9 cellular contexts compared by ENCODE assay signal in the genomic region with DNA sequence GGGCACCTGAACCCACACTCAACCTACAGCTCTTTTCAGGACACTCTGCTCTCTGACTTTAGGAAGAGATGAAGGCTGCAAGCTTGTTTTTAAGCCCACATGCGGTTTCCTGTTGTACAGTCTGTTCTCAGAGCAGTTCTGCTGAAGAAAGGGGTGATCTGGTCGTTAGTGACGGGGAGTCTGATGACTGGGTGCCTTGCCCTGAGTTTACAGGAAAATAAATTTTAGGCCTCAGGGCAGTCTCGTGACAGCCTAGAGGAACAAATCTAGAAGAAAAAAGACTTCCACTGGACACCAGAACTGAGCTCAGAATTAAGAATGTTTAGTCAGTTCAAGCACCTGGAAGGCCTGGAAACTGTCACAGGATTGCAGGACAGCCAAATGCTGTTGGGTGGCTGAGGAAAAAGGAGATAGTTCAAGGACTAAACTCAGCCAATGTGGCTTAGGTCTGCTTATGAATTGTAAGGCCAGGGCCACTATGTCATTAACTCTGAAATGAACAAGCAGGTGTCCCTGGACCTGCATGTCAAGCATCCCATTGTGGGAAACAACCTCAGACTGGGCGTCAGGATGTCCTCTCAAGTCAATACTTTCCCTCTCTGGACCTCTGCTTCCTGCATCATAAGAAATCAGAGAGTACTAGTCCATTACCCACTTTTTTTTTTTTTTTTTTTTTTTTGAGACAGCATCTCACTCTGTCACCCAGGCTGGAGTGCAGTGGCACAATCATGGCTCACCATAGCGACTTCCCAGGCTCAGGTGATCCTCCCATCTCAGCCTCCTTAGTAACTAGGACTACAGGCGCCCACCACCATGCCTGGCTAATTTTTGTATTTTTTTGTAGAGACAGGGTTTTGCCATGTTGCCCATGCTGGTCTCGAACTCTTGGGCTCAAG. TPM values are rescaled to one million over a fixed set of nuclear protein-coding genes. Genes with fewer than 3 reads are reported as not detected.
DNase-seq lines count a peak whose midpoint lies in the region; ATAC-seq and TF ChIP-seq lines count a peak whose summit lies in the region.
"Had no signal": no experiment of that assay in that cellular context is flagged by ENCODE, and none has a peak within 500 bp of the region (broad histone marks: within the 10 kb centered on the region; RNA-seq: fewer than 3 reads in every experiment).

No MANE protein-coding gene starts in this region.

- intact Hi-C loops in activated B cell treated with CpG ODN at 0.5 μM for 24 hours (cut with micrococcal nuclease) = no loop called here
- intact Hi-C loops in gastrocnemius medialis (cut with DNase I; ENCODE audit: low total_unique reads) = no loop called here

- H3K27me3 ChIP-seq in CD8-positive, alpha-beta memory T cell (ENCODE audit: insufficient read depth, low read length, poor library complexity, severe bottlenecking) = no peaks in the 10 kb centered on the region
- H3K27me3 ChIP-seq in gastrocnemius medialis = no peaks in the 10 kb centered on the region

- peaks cover 27 to 91% (median 33%) of the 10 kb centered on the region in 3 donors for H3K36me3 Mint-ChIP-seq in CD8-positive, alpha-beta memory T cell
- peaks cover 64% of the 10 kb centered on the region for H3K36me3 Mint-ChIP-seq in activated B cell treated with CpG ODN at 0.5 μM for 24 hours (ENCODE audit: low read depth)
- H3K36me3 Mint-ChIP-seq in central memory CD8-positive, alpha-beta T cell (ENCODE audit: insufficient read depth) = peaks cover 96% of the 10 kb centered on the region

- peak; percentile 27 to 87 (median 72) for DNase-seq in CD8-positive, alpha-beta memory T cell
- DNase-seq in activated B cell treated with CpG ODN at 0.5 μM for 24 hours (no peak), gastrocnemius medialis (peak in 1 of 2 donors; percentile 26), ecto neural progenitor cell (ENCODE audit: low spot score) (no peak), NCI-H446 (lab: John Stamatoyannopoulos, UW) (no peak), NCI-H146 (lab: John Stamatoyannopoulos, UW) (no peak)
- peak; percentile 40 to 60 for DNase-seq in central memory CD8-positive, alpha-beta T cell (ENCODE audit: low spot score in 2 of 2)
- DNase-seq: OCI-M1 had no signal

- peak overlapping the region; percentile 62 for H3K27ac ChIP-seq in CD8-positive, alpha-beta memory T cell (ENCODE audit: low read depth, low read length)
- H3K27ac ChIP-seq in gastrocnemius medialis = peak overlapping the region in 3 of 4 donors; percentile 3 to 29 (median 14)

- in situ Hi-C loops in gastrocnemius medialis (cut with MboI; ENCODE audit: low sequenced_read_pairs in 4 of 4) = no loop called here

- POLR2A ChIA-PET in CD8-positive, alpha-beta memory T cell (lab: Charles Lee) = interaction anchor here (0.8 to 2.1 kb wide), 10 partner anchors 7 to 61 kb away, joined by 3 to 11 read pairs (median 5); a partner anchor contains a TSS
- POLR2A ChIA-PET in activated B cell treated with CpG ODN at 0.5 μM for 24 hours (lab: Charles Lee) = interaction anchor here (0.7 to 1.1 kb wide), 7 partner anchors 14 to 318 kb away, joined by 3 to 6 read pairs (median 3); a partner anchor contains a TSS

- no peaks in the 10 kb centered on the region for H3K9me3 ChIP-seq in CD8-positive, alpha-beta memory T cell (ENCODE audit: low read length)
- H3K9me3 ChIP-seq in gastrocnemius medialis = no peaks in the 10 kb centered on the region

- peak overlapping the region; percentile 29 for H3K4me3 ChIP-seq in CD8-positive, alpha-beta memory T cell (ENCODE audit: low read length)
- no peak overlapping the region for H3K4me3 ChIP-seq in gastrocnemius medialis

- H3K36me3 ChIP-seq in CD8-positive, alpha-beta memory T cell (ENCODE audit: insufficient read depth, low read length) = peaks cover 67% of the 10 kb centered on the region
- H3K36me3 ChIP-seq in gastrocnemius medialis = peaks cover 0 to 76% of the 10 kb centered on the region in 2 donors

- H3K4me1 Mint-ChIP-seq in CD8-positive, alpha-beta memory T cell = peaks cover 69 to 87% (median 80%) of the 10 kb centered on the region in 3 donors
- peaks cover 66% of the 10 kb centered on the region for H3K4me1 Mint-ChIP-seq in activated B cell treated with CpG ODN at 0.5 μM for 24 hours
- peaks cover 63% of the 10 kb centered on the region for H3K4me1 Mint-ChIP-seq in central memory CD8-positive, alpha-beta T cell

- ATAC-seq in activated B cell treated with CpG ODN at 0.5 μM for 24 hours (ENCODE audit: low read depth) (no peak), gastrocnemius medialis (no peak), HG03135 (IDR thresholded peaks at IDR 0.05; ENCODE audit: unreplicated experiment) (no peak)
- ATAC-seq in central memory CD8-positive, alpha-beta T cell (replicated peaks; ENCODE audit: extremely low read depth, poor library complexity, severe bottlenecking) = peak; percentile 34

- CTCF ChIA-PET in CD8-positive, alpha-beta memory T cell (lab: Charles Lee) = interaction anchor here (0.6 to 6.1 kb wide), 8 partner anchors 9 to 75 kb away, joined by 3 to 46 read pairs (median 4); a partner anchor contains a TSS
- CTCF ChIA-PET in activated B cell treated with CpG ODN at 0.5 μM for 24 hours (lab: Charles Lee) = interaction anchor here (0.8 to 2.9 kb wide), 2 partner anchors 10 to 27 kb away, joined by 3 to 12 read pairs; no protein-coding TSS in a partner anchor

- H3K4me3 Mint-ChIP-seq in CD8-positive, alpha-beta memory T cell = peak overlapping the region; percentile 66 to 99 (median 88)
- H3K4me3 Mint-ChIP-seq in activated B cell treated with CpG ODN at 0.5 μM for 24 hours = no peak overlapping the region
- H3K4me3 Mint-ChIP-seq in central memory CD8-positive, alpha-beta T cell = peak overlapping the region; percentile 97

- H3K27me3 Mint-ChIP-seq in CD8-positive, alpha-beta memory T cell = peaks cover 0 to 11% of the 10 kb centered on the region in 2 donors
- no peaks in the 10 kb centered on the region for H3K27me3 Mint-ChIP-seq in activated B cell treated with CpG ODN at 0.5 μM for 24 hours
- no peaks in the 10 kb centered on the region for H3K27me3 Mint-ChIP-seq in central memory CD8-positive, alpha-beta T cell

- peak overlapping the region; percentile 77 to 100 (median 100) for H3K27ac Mint-ChIP-seq in CD8-positive, alpha-beta memory T cell
- peak overlapping the region; percentile 100 for H3K27ac Mint-ChIP-seq in activated B cell treated with CpG ODN at 0.5 μM for 24 hours
- peak overlapping the region; percentile 100 for H3K27ac Mint-ChIP-seq in central memory CD8-positive, alpha-beta T cell (ENCODE audit: low read depth)

- TF ChIP-seq CTCF in activated B cell treated with CpG ODN at 0.5 μM for 24 hours (IDR thresholded peaks at IDR 0.05) (no peak), gastrocnemius medialis (IDR thresholded peaks at IDR 0.05 in 4 of 5, conservative IDR thresholded peaks at IDR 0.05 in 1 of 5) (no peak)

- no peaks in the 10 kb centered on the region for H3K9me3 Mint-ChIP-seq in CD8-positive, alpha-beta memory T cell
- H3K9me3 Mint-ChIP-seq in activated B cell treated with CpG ODN at 0.5 μM for 24 hours = no peaks in the 10 kb centered on the region
- H3K9me3 Mint-ChIP-seq in central memory CD8-positive, alpha-beta T cell = no peaks in the 10 kb centered on the region

- peaks cover 85% of the 10 kb centered on the region for H3K4me1 ChIP-seq in CD8-positive, alpha-beta memory T cell (ENCODE audit: insufficient read depth, low read length)
- H3K4me1 ChIP-seq in gastrocnemius medialis = peaks cover 18 to 22% of the 10 kb centered on the region in 2 donors

- no peak for TF ChIP-seq POLR2A in gastrocnemius medialis (IDR thresholded peaks at IDR 0.05)

RNA-seq across cellular contexts. Expression of a gene that starts 5.7 kb away (rescaled TPM):
- total RNA-seq in CD8-positive, alpha-beta memory T cell = 10 to 100 TPM; 32.2 to 35.3 TPM
- polyA plus RNA-seq in CD8-positive, alpha-beta memory T cell = 350 TPM
- 20.3 and 21.0 TPM in 2 replicates for total RNA-seq in activated B cell treated with CpG ODN at 0.5 μM for 24 hours
- total RNA-seq in gastrocnemius medialis = 10 to 100 TPM; 11.2 to 28.3 (median 14.5) TPM

RNA-seq across cellular contexts. Expression of a gene that starts 59.5 kb away (rescaled TPM):
- 10 to 100 TPM; 32.4 to 35.6 TPM for total RNA-seq in CD8-positive, alpha-beta memory T cell
- 18.1 TPM for polyA plus RNA-seq in CD8-positive, alpha-beta memory T cell
- 35.4 and 37.4 TPM in 2 replicates for total RNA-seq in activated B cell treated with CpG ODN at 0.5 μM for 24 hours
- 10 to 100 TPM in 1 of 4 donors, 1 to 10 TPM in 3; 8.4 to 11.5 (median 9.2) TPM for total RNA-seq in gastrocnemius medialis

Comparison
In these comparisons a context has a peak if more than half of its experiments do, and no peak if none do; other contexts are left out.
1. DNase-seq: peak in CD8-positive, alpha-beta memory T cell (5 of 5) and central memory CD8-positive, alpha-beta T cell (2 of 2); none in activated B cell treated with CpG ODN at 0.5 μM for 24 hours (single experiment), ecto neural progenitor cell (single experiment), NCI-H446 (0 of 2) and NCI-H146 (single experiment).
2. Peak in every context shown above with its lines, with median percentiles within 50 percentile points of each other: H3K27ac Mint-ChIP-seq.